In genomic region chr7:157612009-157612663, GRCh38 we compare ENCODE assay signal across 11 cellular contexts.
DNase-seq lines count a peak whose midpoint lies in the region; ATAC-seq and TF ChIP-seq lines count a peak whose summit lies in the region.
"Had no signal": no experiment of that assay in that cellular context is flagged by ENCODE, and none has a peak within 500 bp of the region (broad histone marks: within the 10 kb centered on the region; RNA-seq: fewer than 3 reads in every experiment).

No MANE protein-coding gene starts in this region.

- peaks cover 14% of the 10 kb centered on the region for H3K4me1 Mint-ChIP-seq in Caco-2 (ENCODE audit: low read depth, unreplicated experiment)
- peaks cover 5 to 7% of the 10 kb centered on the region in 2 donors for H3K4me1 Mint-ChIP-seq in effector memory CD8-positive, alpha-beta T cell (ENCODE audit: low read depth in 2 of 2)

- TF ChIP-seq POLR2A in NB4 (IDR thresholded peaks at IDR 0.05; ENCODE audit: extremely low read depth, insufficient read length): no peak

- no peaks in the 10 kb centered on the region for H3K36me3 Mint-ChIP-seq in Caco-2 (ENCODE audit: insufficient read depth, unreplicated experiment)
- peaks cover 5% of the 10 kb centered on the region for H3K36me3 Mint-ChIP-seq in effector memory CD8-positive, alpha-beta T cell (ENCODE audit: insufficient read depth)

- H3K4me1 ChIP-seq in Caco-2: peaks cover 6% of the 10 kb centered on the region

- BruUV-seq in Caco-2 (replicated peaks; lab: Mats Ljungman, UMichigan): no TSS peak

- H3K9me3 ChIP-seq in Caco-2: no peaks in the 10 kb centered on the region

- H3K4me3 ChIP-seq in Caco-2 (ENCODE audit: low read depth, low read length): peak overlapping the region; percentile 50
- peak overlapping the region; percentile 65 for H3K4me3 ChIP-seq in NB4 (ENCODE audit: low read depth, low read length)
- H3K4me3 ChIP-seq: cardiac muscle cell had no signal

- H3K36me3 ChIP-seq in Caco-2 (ENCODE audit: control insufficient read depth, insufficient read depth, low read length): no peaks in the 10 kb centered on the region
- H3K36me3 ChIP-seq: cardiac muscle cell had no signal

- H3K27me3 ChIP-seq in Caco-2 (replicated peaks; ENCODE audit: control insufficient read depth, insufficient read depth, low read length): no peaks in the 10 kb centered on the region
- H3K27me3 ChIP-seq: cardiac muscle cell had no signal

- no peak for TF ChIP-seq CTCF in Caco-2 (IDR thresholded peaks at IDR 0.05; ENCODE audit: insufficient read depth in 1 of 2, low read depth in 1 of 2, low read length in 1 of 2, severe bottlenecking in 1 of 2, unreplicated experiment in 1 of 2)
- TF ChIP-seq CTCF in NB4 (IDR thresholded peaks at IDR 0.05; ENCODE audit: low read depth, low read length): no peak

- H3K27ac Mint-ChIP-seq in Caco-2 (ENCODE audit: unreplicated experiment): peak overlapping the region; percentile 76
- H3K27ac Mint-ChIP-seq in effector memory CD8-positive, alpha-beta T cell: peak overlapping the region; percentile 65 to 91
- H3K27ac Mint-ChIP-seq: progenitor cell of endocrine pancreas had no signal

- no peak for ATAC-seq in effector memory CD8-positive, alpha-beta T cell (replicated peaks)
- ATAC-seq in sciatic nerve: no peak
- ATAC-seq in GM21737 (IDR thresholded peaks at IDR 0.05; ENCODE audit: unreplicated experiment): no peak
- ATAC-seq in HG03039 (IDR thresholded peaks at IDR 0.05; ENCODE audit: unreplicated experiment): no peak
- ATAC-seq in GM19324 (IDR thresholded peaks at IDR 0.05; ENCODE audit: low FRiP score, unreplicated experiment): no peak

- no peak for DNase-seq in Caco-2
- DNase-seq in NB4 (ENCODE audit: low read depth): no peak
- no peak for DNase-seq in effector memory CD8-positive, alpha-beta T cell
- peak; percentile 51 for DNase-seq in sciatic nerve (ENCODE audit: low spot score)
- DNase-seq: NCI-H187 treated with DMSO at 0.1 percent for 48 hours; NK-92 treated with Interleukin-12 subunit alpha and Interleukin-12 subunit beta, amount 100 ng/mL, for 24 hours had no signal

- H3K9me3 Mint-ChIP-seq in Caco-2 (ENCODE audit: unreplicated experiment): no peaks in the 10 kb centered on the region
- H3K9me3 Mint-ChIP-seq in effector memory CD8-positive, alpha-beta T cell: no peaks in the 10 kb centered on the region

- CTCF ChIA-PET in Caco-2 (lab: Charles Lee): no interaction called here

- POLR2A ChIA-PET in Caco-2 (lab: Charles Lee): no interaction called here

- H3K4me3 Mint-ChIP-seq in Caco-2 (ENCODE audit: unreplicated experiment): peak overlapping the region; percentile 65
- H3K4me3 Mint-ChIP-seq in effector memory CD8-positive, alpha-beta T cell: peak overlapping the region; percentile 77 to 83

- intact Hi-C loops in Caco-2 (cut with micrococcal nuclease; ENCODE audit: unreplicated experiment): no loop called here
- intact Hi-C loops in sciatic nerve (cut with DNase I): no loop called here

- H3K27me3 Mint-ChIP-seq in Caco-2 (ENCODE audit: insufficient read depth, unreplicated experiment): no peaks in the 10 kb centered on the region
- H3K27me3 Mint-ChIP-seq in effector memory CD8-positive, alpha-beta T cell: no peaks in the 10 kb centered on the region
